27 cellular contexts compared by ENCODE assay signal in the genomic region with DNA sequence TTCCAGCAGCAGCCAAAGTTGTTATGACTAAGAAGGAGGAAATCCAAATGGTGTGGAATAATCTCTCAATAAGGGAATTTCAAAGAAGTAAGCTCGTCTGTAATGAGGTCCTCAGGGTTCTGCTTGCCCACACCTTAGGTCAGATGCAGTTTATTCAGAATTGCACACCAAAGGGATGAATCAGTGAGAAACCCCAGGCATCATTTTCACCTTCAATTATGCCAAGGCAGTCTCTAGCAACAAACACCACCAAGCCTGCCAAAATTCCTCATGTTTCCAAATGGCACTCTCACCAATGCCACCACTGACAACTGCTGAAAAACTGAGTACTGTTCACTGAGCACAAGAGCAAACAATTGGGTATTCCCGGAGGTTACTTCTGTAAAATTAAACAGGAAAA. TPM values are rescaled to one million over a fixed set of nuclear protein-coding genes. Genes with fewer than 3 reads are reported as not detected.
A peak's percentile ranks its signal among the peaks of the same experiment; 100 is the strongest.
DNase-seq lines count a peak whose midpoint lies in the region; ATAC-seq, FAIRE-seq and TF ChIP-seq lines count a peak whose summit lies in the region.
"Had no signal": no experiment of that assay in that cellular context is flagged by ENCODE, and none has a peak within 500 bp of the region (broad histone marks: within the 10 kb centered on the region; RNA-seq: fewer than 3 reads in every experiment).

No MANE protein-coding gene starts in this region.

- no peak overlapping the region for H3K23ac ChIP-seq in trophoblast cell (ENCODE audit: low read length)

- no peaks in the 10 kb centered on the region for H3K4me1 ChIP-seq in endothelial cell of umbilical vein (ENCODE audit: control insufficient read depth, extremely low read depth, insufficient read depth, low read length)
- no peaks in the 10 kb centered on the region for H3K4me1 ChIP-seq in trophoblast cell (ENCODE audit: control insufficient read depth in 1 of 2, insufficient read depth in 2 of 2, low read length in 2 of 2)
- H3K4me1 ChIP-seq: left ventricle myocardium inferior, right lobe of liver had no signal

- no peak for ATAC-seq in HG02973 (IDR thresholded peaks at IDR 0.05; ENCODE audit: unreplicated experiment)
- ATAC-seq: activated T-helper 17 cell treated with anti-CD3 and anti-CD28 coated beads, Interleukin-2, amount 50 U/mL, for 72 hours; naive thymus-derived CD8-positive, alpha-beta T cell; right lobe of liver had no signal

- H3K18ac ChIP-seq in trophoblast cell (ENCODE audit: low read length), result no peak overlapping the region

- TF ChIP-seq POLR2A in endothelial cell of umbilical vein (IDR thresholded peaks at IDR 0.05; ENCODE audit: low read depth, low read length), result no peak

- H2BK5ac ChIP-seq in trophoblast cell (ENCODE audit: low read depth, low read length, poor library complexity), result no peak overlapping the region

- H3K27me3 ChIP-seq in MG63 (no peaks in the 10 kb centered on the region), endothelial cell of umbilical vein (ENCODE audit: control insufficient read depth in 2 of 2, insufficient read depth in 2 of 2, low read length in 2 of 2) (no peaks in the 10 kb centered on the region), trophoblast cell (ENCODE audit: insufficient read depth, low read length) (no peaks in the 10 kb centered on the region)
- H3K27me3 ChIP-seq: ovary, right lobe of liver, testis had no signal

- H3K9me1 ChIP-seq in endothelial cell of umbilical vein (replicated peaks; ENCODE audit: control insufficient read depth, extremely low read depth, insufficient read depth, low read length), result no peaks in the 10 kb centered on the region

- H3K36me3 ChIP-seq in MG63 (no peaks in the 10 kb centered on the region), endothelial cell of umbilical vein (ENCODE audit: control insufficient read depth in 2 of 2, extremely low read depth in 1 of 2, insufficient read depth in 2 of 2, low read length in 2 of 2) (no peaks in the 10 kb centered on the region), trophoblast cell (ENCODE audit: control insufficient read depth in 1 of 2, insufficient read depth in 2 of 2, low read length in 2 of 2) (no peaks in the 10 kb centered on the region)
- H3K36me3 ChIP-seq: left ventricle myocardium inferior, ovary, right lobe of liver had no signal

- intact Hi-C loops in endothelial cell of umbilical vein (cut with micrococcal nuclease), result no loop called here

- no peak overlapping the region for H2AK5ac ChIP-seq in trophoblast cell (ENCODE audit: low read length)

- no peak for TF ChIP-seq CTCF in endothelial cell of umbilical vein (IDR thresholded peaks at IDR 0.05; ENCODE audit: extremely low read depth in 1 of 2, insufficient read depth in 1 of 2, low read depth in 1 of 2, low read length in 2 of 2)

- H2AFZ ChIP-seq in endothelial cell of umbilical vein (ENCODE audit: low read depth, low read length) (no peak overlapping the region), trophoblast cell (ENCODE audit: insufficient read depth, low read length, poor library complexity) (no peak overlapping the region)

- H4K8ac ChIP-seq in trophoblast cell (ENCODE audit: low read depth, low read length), result no peak overlapping the region

- H2BK120ac ChIP-seq in trophoblast cell (ENCODE audit: insufficient read depth, low read length, poor library complexity), result no peak overlapping the region

- H3K4me3 ChIP-seq in MG63 (no peak overlapping the region), endothelial cell of umbilical vein (replicated peaks in 1 of 3; ENCODE audit: insufficient read depth in 1 of 3, low read depth in 1 of 3, low read length in 3 of 3) (no peak overlapping the region), trophoblast cell (ENCODE audit: low read depth, low read length) (no peak overlapping the region)
- H3K4me3 ChIP-seq: left ventricle myocardium inferior, ovary, right lobe of liver, testis had no signal

- no TSS peak for BruUV-seq in endothelial cell of umbilical vein (replicated peaks; lab: Mats Ljungman, UMichigan)

- no peak overlapping the region for H4K12ac ChIP-seq in trophoblast cell (ENCODE audit: low read depth, low read length)

- no peak overlapping the region for H2BK12ac ChIP-seq in trophoblast cell (ENCODE audit: low read length)

- peak; percentile 38 for DNase-seq in Daoy (ENCODE audit: low read depth)
- DNase-seq in MG63, result peak; percentile 42
- no peak for DNase-seq in endothelial cell of umbilical vein (ENCODE audit: low read depth, low spot score)
- DNase-seq in trophoblast cell, result peak; percentile 27 to 83
- DNase-seq in GM03348 (ENCODE audit: low spot score), result no peak
- no peak for DNase-seq in activated CD4-positive, alpha-beta memory T cell treated with anti-CD3 and anti-CD28 coated beads, Interleukin-2, amount 10 ng/mL, durations not matched to agents 7 days and 5 days
- DNase-seq: activated CD8-positive, alpha-beta memory T cell treated with anti-CD3 and anti-CD28 coated beads, Interleukin-2, amount 50 U/mL, for 48 hours; CD4-positive, alpha-beta memory T cell; cerebellar nuclear complex; H7; left ventricle myocardium inferior; naive thymus-derived CD8-positive, alpha-beta T cell; NCI-H1092 treated with DMSO at 0.1 percent for 48 hours; NCI-H2029 treated with DMSO at 0.1 percent for 48 hours; NCI-H82; ovary; right lobe of liver; Right ventricle myocardium superior; stimulated activated naive CD4-positive, alpha-beta T cell treated with Interleukin-2 at 50 U/mL for 16 hours; testis had no signal

- peaks cover 12% of the 10 kb centered on the region for H3K27me3 Mint-ChIP-seq in activated CD4-positive, alpha-beta memory T cell treated with anti-CD3 and anti-CD28 coated beads, Interleukin-2, amount 10 ng/mL, durations not matched to agents 7 days and 5 days

- H4K20me1 ChIP-seq in endothelial cell of umbilical vein (replicated peaks; ENCODE audit: control insufficient read depth, extremely low read depth, insufficient read depth, low read length), result no peaks in the 10 kb centered on the region

- dilution Hi-C loops in endothelial cell of umbilical vein (cut with MboI; ENCODE audit: extremely low pct_ligation_motif_present, low sequenced_read_pairs), result no loop called here

- H3K27ac Mint-ChIP-seq in activated CD4-positive, alpha-beta memory T cell treated with anti-CD3 and anti-CD28 coated beads, Interleukin-2, amount 10 ng/mL, durations not matched to agents 7 days and 5 days, result no peak overlapping the region
- H3K27ac Mint-ChIP-seq: activated naive CD4-positive, alpha-beta T cell treated with anti-CD3 and anti-CD28 coated beads, Interleukin-2, amount 50 U/mL, for 24 hours; activated T-helper 17 cell treated with anti-CD3 and anti-CD28 coated beads, Interleukin-2, amount 50 U/mL, for 72 hours; CD4-positive, alpha-beta memory T cell; naive thymus-derived CD8-positive, alpha-beta T cell; T-helper 2 cell treated with Interferon-gamma antibody and Interleukin-4, amounts not matched to agents 5 μg/mL and 100 μg/mL, for 36 hours had no signal

- WGBS in trophoblast cell (ENCODE audit: extremely low coverage, insufficient coverage, insufficient read length), result no CpG with 5 or more reads among the region's 2 CpGs

- H3K4me1 Mint-ChIP-seq in activated CD4-positive, alpha-beta memory T cell treated with anti-CD3 and anti-CD28 coated beads, Interleukin-2, amount 10 ng/mL, durations not matched to agents 7 days and 5 days, result no peaks in the 10 kb centered on the region
- H3K4me1 Mint-ChIP-seq: activated naive CD4-positive, alpha-beta T cell treated with anti-CD3 and anti-CD28 coated beads, Interleukin-2, amount 50 U/mL, for 24 hours; activated T-helper 17 cell treated with anti-CD3 and anti-CD28 coated beads, Interleukin-2, amount 50 U/mL, for 72 hours; CD4-positive, alpha-beta memory T cell; naive thymus-derived CD8-positive, alpha-beta T cell had no signal

- CTCF ChIA-PET in endothelial cell of umbilical vein (lab: Charles Lee), result interaction anchor here (0.5 kb wide), 1 partner anchor 561 kb away, joined by 3 read pairs; no protein-coding TSS in a partner anchor
- CTCF ChIA-PET in activated CD4-positive, alpha-beta memory T cell treated with anti-CD3 and anti-CD28 coated beads, Interleukin-2, amount 10 ng/mL, durations not matched to agents 7 days and 5 days (lab: Charles Lee), result no interaction called here

- no peak overlapping the region for H3K4ac ChIP-seq in trophoblast cell (ENCODE audit: low read depth, low read length)

- no peak overlapping the region for H4K91ac ChIP-seq in trophoblast cell (ENCODE audit: low read depth, low read length)

- H3K79me2 ChIP-seq in endothelial cell of umbilical vein (ENCODE audit: control insufficient read depth, insufficient read depth, low read length) (no peaks in the 10 kb centered on the region), trophoblast cell (ENCODE audit: control insufficient read depth, insufficient read depth, low read length, poor library complexity) (no peaks in the 10 kb centered on the region)

- H3K79me1 ChIP-seq in trophoblast cell (ENCODE audit: low read length), result no peaks in the 10 kb centered on the region

- H3K36me3 Mint-ChIP-seq in activated CD4-positive, alpha-beta memory T cell treated with anti-CD3 and anti-CD28 coated beads, Interleukin-2, amount 10 ng/mL, durations not matched to agents 7 days and 5 days (ENCODE audit: low read depth), result no peaks in the 10 kb centered on the region
- H3K36me3 Mint-ChIP-seq: activated naive CD4-positive, alpha-beta T cell treated with anti-CD3 and anti-CD28 coated beads, Interleukin-2, amount 50 U/mL, for 24 hours; CD4-positive, alpha-beta memory T cell had no signal

- H3K9me3 ChIP-seq in MG63 (no peaks in the 10 kb centered on the region), endothelial cell of umbilical vein (replicated peaks; ENCODE audit: control insufficient read depth, insufficient read depth, low read length) (no peaks in the 10 kb centered on the region), trophoblast cell (ENCODE audit: insufficient read depth, low read depth, low read length) (no peaks in the 10 kb centered on the region)
- H3K9me3 ChIP-seq: left ventricle myocardium inferior, ovary, right lobe of liver, testis had no signal

- H3K4me2 ChIP-seq in endothelial cell of umbilical vein (ENCODE audit: insufficient read depth, low read length), result no peak overlapping the region
- no peak overlapping the region for H3K4me2 ChIP-seq in trophoblast cell (ENCODE audit: low read length)

- peak; percentile 37 for FAIRE-seq in endothelial cell of umbilical vein (lab: Jason Lieb, UNC)
- FAIRE-seq: G401.6, GM18507 had no signal

- POLR2A ChIA-PET in endothelial cell of umbilical vein (lab: Charles Lee), result no interaction called here
- POLR2A ChIA-PET in activated CD4-positive, alpha-beta memory T cell treated with anti-CD3 and anti-CD28 coated beads, Interleukin-2, amount 10 ng/mL, durations not matched to agents 7 days and 5 days (lab: Charles Lee), result no interaction called here

- no peak overlapping the region for H3K4me3 Mint-ChIP-seq in activated CD4-positive, alpha-beta memory T cell treated with anti-CD3 and anti-CD28 coated beads, Interleukin-2, amount 10 ng/mL, durations not matched to agents 7 days and 5 days
- H3K4me3 Mint-ChIP-seq: activated naive CD4-positive, alpha-beta T cell treated with anti-CD3 and anti-CD28 coated beads, Interleukin-2, amount 50 U/mL, for 24 hours; activated T-helper 17 cell treated with anti-CD3 and anti-CD28 coated beads, Interleukin-2, amount 50 U/mL, for 72 hours; CD4-positive, alpha-beta memory T cell; naive thymus-derived CD8-positive, alpha-beta T cell; T-helper 2 cell treated with Interferon-gamma antibody and Interleukin-4, amounts not matched to agents 5 μg/mL and 100 μg/mL, for 36 hours had no signal

- H3K14ac ChIP-seq in trophoblast cell (ENCODE audit: low read length), result no peak overlapping the region

- H3K9ac ChIP-seq in endothelial cell of umbilical vein (replicated peaks; ENCODE audit: extremely low read depth, insufficient read depth, low read length) (no peak overlapping the region), trophoblast cell (ENCODE audit: low read length) (no peak overlapping the region)

- no peaks in the 10 kb centered on the region for H3K9me3 Mint-ChIP-seq in activated CD4-positive, alpha-beta memory T cell treated with anti-CD3 and anti-CD28 coated beads, Interleukin-2, amount 10 ng/mL, durations not matched to agents 7 days and 5 days
- H3K9me3 Mint-ChIP-seq: activated naive CD4-positive, alpha-beta T cell treated with anti-CD3 and anti-CD28 coated beads, Interleukin-2, amount 50 U/mL, for 24 hours; activated T-helper 17 cell treated with anti-CD3 and anti-CD28 coated beads, Interleukin-2, amount 50 U/mL, for 72 hours; T-helper 2 cell treated with Interferon-gamma antibody and Interleukin-4, amounts not matched to agents 5 μg/mL and 100 μg/mL, for 36 hours had no signal

- no peak overlapping the region for H3K27ac ChIP-seq in endothelial cell of umbilical vein (ENCODE audit: insufficient read depth, low read depth, low read length)
- no peak overlapping the region for H3K27ac ChIP-seq in trophoblast cell (ENCODE audit: low read depth, low read length)
- H3K27ac ChIP-seq: epithelial cell of prostate, left ventricle myocardium inferior, ovary, right lobe of liver, testis had no signal

RNA-seq across cellular contexts. Expression of a gene that starts 43.6 kb away (rescaled TPM):
- 0.06 and 1.0 TPM in 2 replicates for total RNA-seq in Daoy (2014; rRNA removed; shearing (Covaris generic))
- total RNA-seq in MG63 (2014; rRNA removed; shearing (Covaris generic); ENCODE audit: low replicate concordance), result 0.91 TPM in 1 of 2 replicates, not detected in the other
- total RNA-seq in endothelial cell of umbilical vein, result 0.15 TPM in 1 of 2 replicates, not detected in the other
- not detected in 2 replicates for polyA plus RNA-seq in endothelial cell of umbilical vein
- polyA plus RNA-seq in endothelial cell of umbilical vein (2011; cell fraction: cytosol; rRNA removed), result 0.01 TPM in 1 of 2 replicates, not detected in the other
- not detected in 2 replicates for polyA plus RNA-seq in endothelial cell of umbilical vein (2011; cell fraction: nucleus; rRNA removed)
- 0.05 TPM in 1 of 2 replicates, not detected in the other for polyA plus RNA-seq in endothelial cell of umbilical vein (2012)
- polyA minus RNA-seq in endothelial cell of umbilical vein, result 0.15 TPM in 1 of 2 replicates, not detected in the other
- polyA minus RNA-seq in endothelial cell of umbilical vein (2011; cell fraction: cytosol; rRNA and poly(A)+ RNA removed), result not detected
- polyA minus RNA-seq in endothelial cell of umbilical vein (2011; cell fraction: nucleus; rRNA and poly(A)+ RNA removed), result 0.19 TPM in 1 of 2 replicates, not detected in the other
- 0.07 and 0.08 TPM in 2 replicates for polyA plus RNA-seq in trophoblast cell (2013)
- not detected for total RNA-seq in activated CD4-positive, alpha-beta memory T cell treated with anti-CD3 and anti-CD28 coated beads, Interleukin-2, amount 10 ng/mL, durations not matched to agents 7 days and 5 days
- total RNA-seq: activated T-helper 17 cell treated with anti-CD3 and anti-CD28 coated beads, Interleukin-2, amount 50 U/mL, for 72 hours; CD4-positive, alpha-beta memory T cell; left ventricle myocardium inferior; naive thymus-derived CD8-positive, alpha-beta T cell; Right ventricle myocardium superior had no signal
- polyA plus RNA-seq: CD4-positive, alpha-beta memory T cell; naive thymus-derived CD8-positive, alpha-beta T cell had no signal

Comparison
In these comparisons a context has a peak if more than half of its experiments do, and no peak if none do; other contexts are left out.
1. DNase-seq: peak in Daoy (single experiment), MG63 (single experiment) and trophoblast cell (2 of 2); none in endothelial cell of umbilical vein (single experiment), GM03348 (single experiment) and activated CD4-positive, alpha-beta memory T cell treated with anti-CD3 and anti-CD28 coated beads, Interleukin-2, amount 10 ng/mL, durations not matched to agents 7 days and 5 days (single experiment).